13 cellular contexts compared by ENCODE assay signal in genomic region chr2:224802407-224802806, GRCh38.
A peak's percentile ranks its signal among the peaks of the same experiment; 100 is the strongest.
DNase-seq lines count a peak whose midpoint lies in the region; ATAC-seq and TF ChIP-seq lines count a peak whose summit lies in the region.
"Had no signal": no experiment of that assay in that cellular context is flagged by ENCODE, and none has a peak within 500 bp of the region (broad histone marks: within the 10 kb centered on the region; RNA-seq: fewer than 3 reads in every experiment).

No MANE protein-coding gene starts in this region.

- H3K4me3 ChIP-seq in choroid plexus epithelial cell (ENCODE audit: low read depth, low read length): no peak overlapping the region
- H3K4me3 ChIP-seq in mesenchymal stem cell (ENCODE audit: insufficient read depth in 1 of 2, low read depth in 1 of 2, low read length in 2 of 2): no peak overlapping the region
- H3K4me3 ChIP-seq in esophagus squamous epithelium: no peak overlapping the region
- H3K4me3 ChIP-seq: gastrocnemius medialis, sigmoid colon had no signal

- H3K23ac ChIP-seq in mesenchymal stem cell (ENCODE audit: low read length in 2 of 2): no peak overlapping the region

- H2BK120ac ChIP-seq in mesenchymal stem cell (ENCODE audit: low read depth, low read length): no peak overlapping the region

- H3K36me3 ChIP-seq in mesenchymal stem cell (ENCODE audit: control insufficient read depth in 1 of 2, insufficient read depth in 2 of 2, low read depth in 1 of 2, low read length in 2 of 2) (peaks cover 3 to 94% of the 10 kb centered on the region in 2 experiments), esophagus squamous epithelium (peaks cover 0 to 67% (median 3%) of the 10 kb centered on the region in 3 donors)
- H3K36me3 ChIP-seq: gastrocnemius medialis, sigmoid colon had no signal

- H2BK15ac ChIP-seq in mesenchymal stem cell (ENCODE audit: low read depth, poor library complexity, severe bottlenecking): no peak overlapping the region

- no peak overlapping the region for H4K8ac ChIP-seq in mesenchymal stem cell (ENCODE audit: low read length)

- no peaks in the 10 kb centered on the region for H3K79me1 ChIP-seq in mesenchymal stem cell (replicated peaks; ENCODE audit: low read length, poor library complexity, severe bottlenecking)

- H3K4me1 ChIP-seq in mesenchymal stem cell (ENCODE audit: control insufficient read depth, insufficient read depth, low read depth, low read length) (peaks cover 4% of the 10 kb centered on the region), esophagus squamous epithelium (peaks cover 0 to 7% (median 0%) of the 10 kb centered on the region in 3 donors)
- H3K4me1 ChIP-seq: gastrocnemius medialis, sigmoid colon had no signal

- TF ChIP-seq CTCF in choroid plexus epithelial cell (conservative IDR thresholded peaks at IDR 0.05; ENCODE audit: low read depth, low read length) (no peak), esophagus squamous epithelium (IDR thresholded peaks at IDR 0.05) (no peak)

- no peak overlapping the region for H2AK5ac ChIP-seq in mesenchymal stem cell (ENCODE audit: low read length, severe bottlenecking)

- no peak overlapping the region for H2BK12ac ChIP-seq in mesenchymal stem cell (ENCODE audit: low read length in 2 of 2)

- H3K9ac ChIP-seq in mesenchymal stem cell (ENCODE audit: low read length): peak overlapping the region; percentile 75

- H3K4ac ChIP-seq in mesenchymal stem cell (ENCODE audit: low read depth in 1 of 2, low read length in 2 of 2): no peak overlapping the region

- WGBS in mesenchymal stem cell: 47% methylated on average over 1 of the region's 1 CpG
- WGBS in esophagus squamous epithelium, 2 donors: 54 to 58% methylated on average over 1 of the region's 1 CpG

- H3K18ac ChIP-seq in mesenchymal stem cell (ENCODE audit: low read depth in 1 of 2, low read length in 2 of 2): no peak overlapping the region

- H2BK5ac ChIP-seq in mesenchymal stem cell (ENCODE audit: low read depth, low read length, poor library complexity, severe bottlenecking): no peak overlapping the region

- H3K27ac ChIP-seq in mesenchymal stem cell (ENCODE audit: low read length, poor library complexity, severe bottlenecking): peak overlapping the region; percentile 11
- H3K27ac ChIP-seq in esophagus squamous epithelium: no peak overlapping the region
- H3K27ac ChIP-seq: gastrocnemius medialis, sigmoid colon, VCaP had no signal

- H3K27me3 ChIP-seq in mesenchymal stem cell (ENCODE audit: control insufficient read depth in 1 of 2, insufficient read depth in 1 of 2, low read length in 2 of 2) (no peaks in the 10 kb centered on the region), esophagus squamous epithelium (no peaks in the 10 kb centered on the region)
- H3K27me3 ChIP-seq: gastrocnemius medialis, sigmoid colon had no signal

- peak; percentile 75 for DNase-seq in EH (ENCODE audit: low read depth)
- peak; percentile 65 for DNase-seq in HT1080 (ENCODE audit: low read depth)
- DNase-seq in choroid plexus epithelial cell (ENCODE audit: low read depth): peak; percentile 24
- DNase-seq in mesenchymal stem cell: peak; percentile 28
- DNase-seq in NCI-H82 (lab: John Stamatoyannopoulos, UW): no peak
- no peak for DNase-seq in NCI-H1694 (lab: John Stamatoyannopoulos, UW)
- no peak for DNase-seq in esophagus squamous epithelium (lab: John Stamatoyannopoulos, UW)
- DNase-seq: gastrocnemius medialis, Kasumi-1, sigmoid colon had no signal

- no peak for ATAC-seq in GM21786 (IDR thresholded peaks at IDR 0.05; ENCODE audit: unreplicated experiment)
- ATAC-seq: gastrocnemius medialis, SK-N-SH treated with all-trans-retinoic acid at 6 μM for 48 hours had no signal

- intact Hi-C loops in esophagus squamous epithelium (cut with DNase I): no loop called here

- H3K14ac ChIP-seq in mesenchymal stem cell (ENCODE audit: low read length in 2 of 2): no peak overlapping the region

- no peak overlapping the region for H4K91ac ChIP-seq in mesenchymal stem cell (ENCODE audit: low read length)

- H3K9me3 ChIP-seq in mesenchymal stem cell (ENCODE audit: control insufficient read depth, low read length): no peaks in the 10 kb centered on the region
- no peaks in the 10 kb centered on the region for H3K9me3 ChIP-seq in esophagus squamous epithelium
- H3K9me3 ChIP-seq: gastrocnemius medialis, sigmoid colon had no signal

- H2AFZ ChIP-seq in mesenchymal stem cell (ENCODE audit: low read depth, low read length): no peak overlapping the region

- H3K4me2 ChIP-seq in mesenchymal stem cell (ENCODE audit: low read length, poor library complexity, severe bottlenecking): no peak overlapping the region

- TF ChIP-seq POLR2A in esophagus squamous epithelium (IDR thresholded peaks at IDR 0.05): no peak

Comparison
In these comparisons a context has a peak if more than half of its experiments do, and no peak if none do; other contexts are left out.
1. DNase-seq: peak in EH (single experiment), HT1080 (single experiment), choroid plexus epithelial cell (single experiment) and mesenchymal stem cell (single experiment); none in NCI-H82 (single experiment), NCI-H1694 (single experiment) and esophagus squamous epithelium (single experiment).